Comparison of ENCODE assay signal across 9 cellular contexts in genomic region chr11:6472934-6473333, GRCh38. TPM values are rescaled to one million over a fixed set of nuclear protein-coding genes. Genes with fewer than 3 reads are reported as not detected.
DNase-seq lines count a peak whose midpoint lies in the region; ATAC-seq and TF ChIP-seq lines count a peak whose summit lies in the region.
"Had no signal": no experiment of that assay in that cellular context is flagged by ENCODE, and none has a peak within 500 bp of the region (broad histone marks: within the 10 kb centered on the region; RNA-seq: fewer than 3 reads in every experiment).

No MANE protein-coding gene starts in this region.

- no peaks in the 10 kb centered on the region for H3K9me3 ChIP-seq in suprapubic skin

- H3K36me3 ChIP-seq in kidney epithelial cell (ENCODE audit: control insufficient read depth, insufficient read depth, low read length) (no peaks in the 10 kb centered on the region), suprapubic skin (peaks cover 17% of the 10 kb centered on the region)

- TF ChIP-seq CTCF in kidney epithelial cell (IDR thresholded peaks at IDR 0.05; ENCODE audit: insufficient read depth, low read length, poor library complexity, severe bottlenecking) (no peak), suprapubic skin (IDR thresholded peaks at IDR 0.05) (no peak)

- TF ChIP-seq POLR2A in suprapubic skin (IDR thresholded peaks at IDR 0.05): no peak

- H3K27ac Mint-ChIP-seq in T-helper 2 cell treated with Interferon-gamma antibody and Interleukin-4, amounts not matched to agents 5 μg/mL and 100 μg/mL, for 36 hours: no peak overlapping the region
- H3K27ac Mint-ChIP-seq in activated T-helper 2 cell treated with anti-CD3 and anti-CD28 coated beads, Interferon-gamma antibody, Interleukin-2, Interleukin-4, amounts not matched to agents 10 μg/mL and 5 μg/mL and 100 μg/mL, durations not matched to agents 14 hours and 24 hours and 36 hours: no peak overlapping the region

- no peaks in the 10 kb centered on the region for H3K9me3 Mint-ChIP-seq in T-helper 2 cell treated with Interferon-gamma antibody and Interleukin-4, amounts not matched to agents 5 μg/mL and 100 μg/mL, for 36 hours
- H3K9me3 Mint-ChIP-seq in activated T-helper 2 cell treated with anti-CD3 and anti-CD28 coated beads, Interferon-gamma antibody, Interleukin-2, Interleukin-4, amounts not matched to agents 10 μg/mL and 5 μg/mL and 100 μg/mL, durations not matched to agents 14 hours and 24 hours and 36 hours: no peaks in the 10 kb centered on the region

- DNase-seq in T-helper 2 cell treated with Interferon-gamma antibody and Interleukin-4, amounts not matched to agents 5 μg/mL and 100 μg/mL, for 36 hours (ENCODE audit: low spot score): no peak
- DNase-seq in T-helper 2 cell (no peak), kidney epithelial cell (ENCODE audit: low read depth) (no peak), suprapubic skin (ENCODE audit: low spot score in 2 of 2) (no peak), NCI-H187 (lab: John Stamatoyannopoulos, UW) (no peak)
- no peak for DNase-seq in activated T-helper 2 cell treated with anti-CD3 and anti-CD28 coated beads, Interferon-gamma antibody, Interleukin-2, Interleukin-4, amounts not matched to agents 10 μg/mL and 5 μg/mL and 100 μg/mL, durations not matched to agents 14 hours and 24 hours and 36 hours (ENCODE audit: low spot score)
- DNase-seq: activated gamma-delta T cell had no signal

- no CpG with 5 or more reads among the region's 1 CpG for WGBS in suprapubic skin

- intact Hi-C loops in activated T-helper 2 cell treated with anti-CD3 and anti-CD28 coated beads, Interferon-gamma antibody, Interleukin-2, Interleukin-4, amounts not matched to agents 10 μg/mL and 5 μg/mL and 100 μg/mL, durations not matched to agents 14 hours and 24 hours and 36 hours (cut with micrococcal nuclease): loop anchor here (2.0 kb wide), 1 partner anchor 238 kb away; the partner anchor contains the start of gene FHIP1B

- H3K27me3 ChIP-seq in kidney epithelial cell (ENCODE audit: control insufficient read depth, insufficient read depth, low read length) (no peaks in the 10 kb centered on the region), suprapubic skin (no peaks in the 10 kb centered on the region)

- peak overlapping the region; percentile 55 for H3K4me3 Mint-ChIP-seq in T-helper 2 cell treated with Interferon-gamma antibody and Interleukin-4, amounts not matched to agents 5 μg/mL and 100 μg/mL, for 36 hours
- H3K4me3 Mint-ChIP-seq in activated T-helper 2 cell treated with anti-CD3 and anti-CD28 coated beads, Interferon-gamma antibody, Interleukin-2, Interleukin-4, amounts not matched to agents 10 μg/mL and 5 μg/mL and 100 μg/mL, durations not matched to agents 14 hours and 24 hours and 36 hours (ENCODE audit: low read depth): peak overlapping the region; percentile 65

- H3K36me3 Mint-ChIP-seq in T-helper 2 cell treated with Interferon-gamma antibody and Interleukin-4, amounts not matched to agents 5 μg/mL and 100 μg/mL, for 36 hours (ENCODE audit: low read depth): peaks cover 6% of the 10 kb centered on the region
- peaks cover 13% of the 10 kb centered on the region for H3K36me3 Mint-ChIP-seq in activated T-helper 2 cell treated with anti-CD3 and anti-CD28 coated beads, Interferon-gamma antibody, Interleukin-2, Interleukin-4, amounts not matched to agents 10 μg/mL and 5 μg/mL and 100 μg/mL, durations not matched to agents 14 hours and 24 hours and 36 hours (ENCODE audit: low read depth)

- peaks cover 31% of the 10 kb centered on the region for H3K4me1 ChIP-seq in suprapubic skin

- peaks cover 6% of the 10 kb centered on the region for H3K4me1 Mint-ChIP-seq in T-helper 2 cell treated with Interferon-gamma antibody and Interleukin-4, amounts not matched to agents 5 μg/mL and 100 μg/mL, for 36 hours (ENCODE audit: low read depth)
- peaks cover 13% of the 10 kb centered on the region for H3K4me1 Mint-ChIP-seq in activated T-helper 2 cell treated with anti-CD3 and anti-CD28 coated beads, Interferon-gamma antibody, Interleukin-2, Interleukin-4, amounts not matched to agents 10 μg/mL and 5 μg/mL and 100 μg/mL, durations not matched to agents 14 hours and 24 hours and 36 hours (ENCODE audit: low read depth)

- H3K4me3 ChIP-seq in kidney epithelial cell (ENCODE audit: low read depth, low read length): peak overlapping the region; percentile 75
- H3K4me3 ChIP-seq in suprapubic skin: peak overlapping the region; percentile 69

- H3K27me3 Mint-ChIP-seq in T-helper 2 cell treated with Interferon-gamma antibody and Interleukin-4, amounts not matched to agents 5 μg/mL and 100 μg/mL, for 36 hours (ENCODE audit: low read depth): peaks cover 2% of the 10 kb centered on the region
- peaks cover 8% of the 10 kb centered on the region for H3K27me3 Mint-ChIP-seq in activated T-helper 2 cell treated with anti-CD3 and anti-CD28 coated beads, Interferon-gamma antibody, Interleukin-2, Interleukin-4, amounts not matched to agents 10 μg/mL and 5 μg/mL and 100 μg/mL, durations not matched to agents 14 hours and 24 hours and 36 hours (ENCODE audit: low read depth)

- ATAC-seq in GM21619 (IDR thresholded peaks at IDR 0.05; ENCODE audit: unreplicated experiment) (no peak), GM18861 (IDR thresholded peaks at IDR 0.05; ENCODE audit: unreplicated experiment) (no peak)

- TF ChIP-seq EP300 in suprapubic skin (IDR thresholded peaks at IDR 0.05): no peak

- H3K27ac ChIP-seq in suprapubic skin: no peak overlapping the region

RNA-seq across cellular contexts. Expression of gene TRIM3, which starts 0.8 kb away (rescaled TPM):
- total RNA-seq in activated T-helper 2 cell treated with anti-CD3 and anti-CD28 coated beads, Interferon-gamma antibody, Interleukin-2, Interleukin-4, amounts not matched to agents 10 μg/mL and 5 μg/mL and 100 μg/mL, durations not matched to agents 14 hours and 24 hours and 36 hours: 3.6 and 6.8 TPM in 2 replicates
- total RNA-seq in kidney epithelial cell: 13.7 and 13.8 TPM in 2 replicates
- total RNA-seq in suprapubic skin: 10 to 100 TPM; 20.0 to 40.2 (median 32.2) TPM

RNA-seq across cellular contexts. Expression of gene ARFIP2, which starts 8.2 kb away (rescaled TPM):
- total RNA-seq in activated T-helper 2 cell treated with anti-CD3 and anti-CD28 coated beads, Interferon-gamma antibody, Interleukin-2, Interleukin-4, amounts not matched to agents 10 μg/mL and 5 μg/mL and 100 μg/mL, durations not matched to agents 14 hours and 24 hours and 36 hours: 46.8 and 48.6 TPM in 2 replicates
- total RNA-seq in kidney epithelial cell: 65.2 and 74.6 TPM in 2 replicates
- 10 to 100 TPM; 66.3 to 87.5 (median 83.4) TPM for total RNA-seq in suprapubic skin

RNA-seq across cellular contexts. Expression of gene TIMM10B, which starts 8.4 kb away (rescaled TPM):
- 42.9 and 43.0 TPM in 2 replicates for total RNA-seq in activated T-helper 2 cell treated with anti-CD3 and anti-CD28 coated beads, Interferon-gamma antibody, Interleukin-2, Interleukin-4, amounts not matched to agents 10 μg/mL and 5 μg/mL and 100 μg/mL, durations not matched to agents 14 hours and 24 hours and 36 hours
- 48.6 and 56.1 TPM in 2 replicates for total RNA-seq in kidney epithelial cell
- 10 to 100 TPM; 23.0 to 54.6 (median 32.0) TPM for total RNA-seq in suprapubic skin

RNA-seq across cellular contexts. Expression of gene DNHD1, which starts 24.1 kb away (rescaled TPM):
- total RNA-seq in activated T-helper 2 cell treated with anti-CD3 and anti-CD28 coated beads, Interferon-gamma antibody, Interleukin-2, Interleukin-4, amounts not matched to agents 10 μg/mL and 5 μg/mL and 100 μg/mL, durations not matched to agents 14 hours and 24 hours and 36 hours: 27.5 and 28.8 TPM in 2 replicates
- total RNA-seq in kidney epithelial cell (2.9 and 3.6 TPM in 2 replicates), suprapubic skin (10 to 100 TPM in 2 of 4 donors, 1 to 10 TPM in 2; 6.2 to 32.0 (median 9.6) TPM)

RNA-seq across cellular contexts. Expression of gene HPX, which starts 32.1 kb away (rescaled TPM):
- total RNA-seq in activated T-helper 2 cell treated with anti-CD3 and anti-CD28 coated beads, Interferon-gamma antibody, Interleukin-2, Interleukin-4, amounts not matched to agents 10 μg/mL and 5 μg/mL and 100 μg/mL, durations not matched to agents 14 hours and 24 hours and 36 hours: 0.46 and 0.50 TPM in 2 replicates
- total RNA-seq in kidney epithelial cell (0.13 and 0.34 TPM in 2 replicates), suprapubic skin (10 to 100 TPM in 1 of 4 donors, 1 to 10 TPM in 2, under 1 TPM in 1; 0.47 to 15.5 (median 1.3) TPM)
